Comparison of ENCODE assay signal across 10 cellular contexts in genomic region chr2:45612265-45612664, GRCh38. TPM values are rescaled to one million over a fixed set of nuclear protein-coding genes. Genes with fewer than 3 reads are reported as not detected.
DNase-seq lines count a peak whose midpoint lies in the region; ATAC-seq, FAIRE-seq and TF ChIP-seq lines count a peak whose summit lies in the region.
"Had no signal": no experiment of that assay in that cellular context is flagged by ENCODE, and none has a peak within 500 bp of the region (broad histone marks: within the 10 kb centered on the region; RNA-seq: fewer than 3 reads in every experiment).

No MANE protein-coding gene starts in this region.

- POLR2A ChIA-PET in endothelial cell of umbilical vein (lab: Charles Lee), result no interaction called here
- POLR2A ChIA-PET in WTC11 (lab: Charles Lee), result no interaction called here

- no peak overlapping the region for H3K4ac ChIP-seq in neuronal stem cell (ENCODE audit: low read length)

- no peaks in the 10 kb centered on the region for H3K9me3 Mint-ChIP-seq in WTC11

- H3K9me1 ChIP-seq in endothelial cell of umbilical vein (replicated peaks; ENCODE audit: control insufficient read depth, extremely low read depth, insufficient read depth, low read length), result no peaks in the 10 kb centered on the region

- H4K91ac ChIP-seq in neuronal stem cell (ENCODE audit: low read depth, low read length, poor library complexity), result no peak overlapping the region

- no peak overlapping the region for H2BK15ac ChIP-seq in neuronal stem cell (ENCODE audit: low read length)

- dilution Hi-C loops in endothelial cell of umbilical vein (cut with MboI; ENCODE audit: extremely low pct_ligation_motif_present, low sequenced_read_pairs), result no loop called here

- H3K79me2 ChIP-seq in Loucy (ENCODE audit: insufficient read depth, low read length) (peaks cover 33% of the 10 kb centered on the region), endothelial cell of umbilical vein (ENCODE audit: control insufficient read depth, insufficient read depth, low read length) (peaks cover 22% of the 10 kb centered on the region)

- no peak overlapping the region for H2BK12ac ChIP-seq in neuronal stem cell (ENCODE audit: low read length)

- no peaks in the 10 kb centered on the region for H3K79me1 ChIP-seq in neuronal stem cell (ENCODE audit: low read depth, low read length)

- intact Hi-C loops in endothelial cell of umbilical vein (cut with micrococcal nuclease), result no loop called here
- intact Hi-C loops in adrenal gland (cut with DNase I), result no loop called here
- intact Hi-C loops in dorsolateral prefrontal cortex (cut with DNase I), result no loop called here

- H2AK5ac ChIP-seq in neuronal stem cell (ENCODE audit: low read depth, low read length), result no peak overlapping the region

- H4K8ac ChIP-seq in neuronal stem cell (ENCODE audit: low read depth, low read length), result no peak overlapping the region

- no peaks in the 10 kb centered on the region for H3K9me2 ChIP-seq in Loucy (replicated peaks; ENCODE audit: low read depth, low read length)

- H3K36me3 ChIP-seq in Loucy (ENCODE audit: insufficient read depth, low read length) (no peaks in the 10 kb centered on the region), endothelial cell of umbilical vein (ENCODE audit: control insufficient read depth in 2 of 2, extremely low read depth in 1 of 2, insufficient read depth in 2 of 2, low read length in 2 of 2) (no peaks in the 10 kb centered on the region), neuronal stem cell (replicated peaks in 1 of 2; ENCODE audit: control insufficient read depth in 2 of 2, insufficient read depth in 2 of 2, low read length in 2 of 2) (no peaks in the 10 kb centered on the region), adrenal gland (replicated peaks in 1 of 2) (no peaks in the 10 kb centered on the region)
- H3K36me3 ChIP-seq: MG63 had no signal

- H3K4me2 ChIP-seq in Loucy (ENCODE audit: low read depth, low read length, poor library complexity, severe bottlenecking) (peak overlapping the region; percentile 99), endothelial cell of umbilical vein (ENCODE audit: insufficient read depth, low read length) (peak overlapping the region; percentile 2), neuronal stem cell (ENCODE audit: insufficient read depth, low read length, poor library complexity, severe bottlenecking) (no peak overlapping the region)

- H3K18ac ChIP-seq in neuronal stem cell (ENCODE audit: low read length), result no peak overlapping the region

- H3K9me3 ChIP-seq in Loucy (ENCODE audit: insufficient read depth, low read depth, low read length) (no peaks in the 10 kb centered on the region), endothelial cell of umbilical vein (replicated peaks; ENCODE audit: control insufficient read depth, insufficient read depth, low read length) (no peaks in the 10 kb centered on the region), neuronal stem cell (replicated peaks in 1 of 2; ENCODE audit: control insufficient read depth in 2 of 2, insufficient read depth in 1 of 2, low read depth in 1 of 2, low read length in 2 of 2) (no peaks in the 10 kb centered on the region), adrenal gland (replicated peaks in 1 of 3) (no peaks in the 10 kb centered on the region)
- H3K9me3 ChIP-seq: MG63 had no signal

- no peaks in the 10 kb centered on the region for H3K27me3 ChIP-seq in Loucy (ENCODE audit: insufficient read depth, low read length, poor library complexity, severe bottlenecking)
- H3K27me3 ChIP-seq in endothelial cell of umbilical vein (ENCODE audit: control insufficient read depth in 2 of 2, insufficient read depth in 2 of 2, low read length in 2 of 2), result no peaks in the 10 kb centered on the region
- H3K27me3 ChIP-seq in neuronal stem cell (ENCODE audit: control insufficient read depth in 3 of 3, insufficient read depth in 3 of 3, low read depth in 1 of 3, low read length in 3 of 3), result no peaks in the 10 kb centered on the region
- H3K27me3 ChIP-seq in adrenal gland, result no peaks in the 10 kb centered on the region
- no peaks in the 10 kb centered on the region for H3K27me3 ChIP-seq in dorsolateral prefrontal cortex
- H3K27me3 ChIP-seq: MG63 had no signal

- FAIRE-seq in endothelial cell of umbilical vein (lab: Jason Lieb, UNC), result no peak

- H4K20me1 ChIP-seq in Loucy (ENCODE audit: insufficient read depth, low read length, poor library complexity, severe bottlenecking), result peaks cover 5% of the 10 kb centered on the region
- no peaks in the 10 kb centered on the region for H4K20me1 ChIP-seq in endothelial cell of umbilical vein (replicated peaks; ENCODE audit: control insufficient read depth, extremely low read depth, insufficient read depth, low read length)

- H2BK5ac ChIP-seq in neuronal stem cell (ENCODE audit: low read length), result no peak overlapping the region

- H3K23ac ChIP-seq in neuronal stem cell (ENCODE audit: low read depth, low read length, poor library complexity), result no peak overlapping the region

- H3K27ac ChIP-seq in endothelial cell of umbilical vein (ENCODE audit: insufficient read depth, low read depth, low read length) (peak overlapping the region; percentile 94), neuronal stem cell (replicated peaks; ENCODE audit: low read length) (no peak overlapping the region), adrenal gland (peak overlapping the region in 1 of 5 donors; percentile 91), dorsolateral prefrontal cortex (peak overlapping the region in 2 of 59 donors; percentile 87 to 94)

- H3K4me1 ChIP-seq in Loucy (ENCODE audit: insufficient read depth, low read length, poor library complexity, severe bottlenecking) (peaks cover 32% of the 10 kb centered on the region), endothelial cell of umbilical vein (ENCODE audit: control insufficient read depth, extremely low read depth, insufficient read depth, low read length) (peaks cover 35% of the 10 kb centered on the region), neuronal stem cell (ENCODE audit: control insufficient read depth in 2 of 2, insufficient read depth in 1 of 2, low read depth in 1 of 2, low read length in 2 of 2) (peaks cover 0 to 3% of the 10 kb centered on the region in 2 donors), adrenal gland (replicated peaks in 1 of 2) (peaks cover 9 to 34% of the 10 kb centered on the region in 2 donors)

- no peak overlapping the region for H2AFZ ChIP-seq in Loucy (ENCODE audit: low read length)
- H2AFZ ChIP-seq in endothelial cell of umbilical vein (ENCODE audit: low read depth, low read length), result peak overlapping the region; percentile 82
- peak overlapping the region; percentile 87 for H2AFZ ChIP-seq in neuronal stem cell (ENCODE audit: low read length)

- TF ChIP-seq POLR2A in endothelial cell of umbilical vein (IDR thresholded peaks at IDR 0.05; ENCODE audit: low read depth, low read length) (no peak), adrenal gland (IDR thresholded peaks at IDR 0.05) (no peak)

- H3K27me3 Mint-ChIP-seq in WTC11 (ENCODE audit: low read depth), result no peaks in the 10 kb centered on the region

- no peak overlapping the region for H3K27ac Mint-ChIP-seq in WTC11

- no CpG with 5 or more reads among the region's 2 CpGs for WGBS in neuronal stem cell (ENCODE audit: extremely low coverage in 2 of 2, insufficient read length in 2 of 2, insufficient replicate concordance in 1 of 2), 2 donors
- WGBS in adrenal gland, 4 donors, result 73 to 79% (median 76%) methylated on average over 2 of the region's 2 CpGs

- no peaks in the 10 kb centered on the region for H3K36me3 Mint-ChIP-seq in WTC11

- DNase-seq in EL (peak; percentile 8), endothelial cell of umbilical vein (ENCODE audit: low read depth, low spot score) (peak; percentile 13), neuronal stem cell (ENCODE audit: low spot score) (no peak), adrenal gland (no peak), WTC11 (ENCODE audit: low spot score) (no peak), dorsolateral prefrontal cortex (no peak)
- DNase-seq: dermis blood vessel endothelial cell, MG63 had no signal

- H3K4me1 Mint-ChIP-seq in WTC11, result peaks cover 37% of the 10 kb centered on the region

- CTCF ChIA-PET in endothelial cell of umbilical vein (lab: Charles Lee), result interaction anchor here (1.1 kb wide), 1 partner anchor 27 kb away, joined by 3 read pairs; no protein-coding TSS in a partner anchor
- CTCF ChIA-PET in WTC11 (lab: Charles Lee), result no interaction called here

- no peak overlapping the region for H3K14ac ChIP-seq in neuronal stem cell (ENCODE audit: low read length)

- BruUV-seq in endothelial cell of umbilical vein (replicated peaks; lab: Mats Ljungman, UMichigan), result no TSS peak

- no peaks in the 10 kb centered on the region for H3F3A ChIP-seq in Loucy (ENCODE audit: low read depth)

- H3K4me3 ChIP-seq in Loucy (ENCODE audit: low read length, poor library complexity, severe bottlenecking) (no peak overlapping the region), endothelial cell of umbilical vein (replicated peaks in 1 of 3; ENCODE audit: insufficient read depth in 1 of 3, low read depth in 1 of 3, low read length in 3 of 3) (no peak overlapping the region), neuronal stem cell (ENCODE audit: low read length in 2 of 2) (no peak overlapping the region), adrenal gland (no peak overlapping the region), dorsolateral prefrontal cortex (no peak overlapping the region)

- ATAC-seq in HG03571 (IDR thresholded peaks at IDR 0.05; ENCODE audit: unreplicated experiment), result no peak
- no peak for ATAC-seq in WTC11

- no peak for TF ChIP-seq CTCF in Loucy (conservative IDR thresholded peaks at IDR 0.05; ENCODE audit: low read length)
- no peak for TF ChIP-seq CTCF in endothelial cell of umbilical vein (IDR thresholded peaks at IDR 0.05; ENCODE audit: extremely low read depth in 1 of 2, insufficient read depth in 1 of 2, low read depth in 1 of 2, low read length in 2 of 2)
- no peak for TF ChIP-seq CTCF in adrenal gland (IDR thresholded peaks at IDR 0.05)
- no peak for TF ChIP-seq CTCF in WTC11 (IDR thresholded peaks at IDR 0.05)
- no peak for TF ChIP-seq CTCF in dorsolateral prefrontal cortex (IDR thresholded peaks at IDR 0.05 in 54 of 56, conservative IDR thresholded peaks at IDR 0.05 in 2 of 56; ENCODE audit: low read depth in 1 of 56, partially characterized antibody in 56 of 56)

- no peak overlapping the region for H2BK120ac ChIP-seq in neuronal stem cell (ENCODE audit: low read depth, low read length)

- no peak overlapping the region for H3K4me3 Mint-ChIP-seq in WTC11

- H3K9ac ChIP-seq in Loucy (ENCODE audit: low read depth, low read length, poor library complexity, severe bottlenecking) (no peak overlapping the region), endothelial cell of umbilical vein (replicated peaks; ENCODE audit: extremely low read depth, insufficient read depth, low read length) (no peak overlapping the region), neuronal stem cell (ENCODE audit: low read depth, low read length, poor library complexity) (no peak overlapping the region)

RNA-seq across cellular contexts. Expression of gene SRBD1, which starts 1.2 kb away (rescaled TPM):
- total RNA-seq in endothelial cell of umbilical vein (12.5 and 12.9 TPM in 2 replicates), adrenal gland (10 to 100 TPM in 7 of 8 donors, 1 to 10 TPM in 1; 6.8 to 21.6 (median 13.8) TPM), WTC11 (2021) (19.1 to 23.4 TPM (median 22.8 TPM) in 3 replicates), dorsolateral prefrontal cortex (10 to 100 TPM in 73 of 120 experiments, 1 to 10 TPM in 47; 5.1 to 19.3 (median 10.7) TPM)
- polyA plus RNA-seq in endothelial cell of umbilical vein (2.0 and 3.7 TPM in 2 replicates), adrenal gland (10 to 100 TPM in 1 of 3 donors, 1 to 10 TPM in 2; 2.7 to 18.3 (median 3.0) TPM)
- polyA plus RNA-seq in endothelial cell of umbilical vein (2011; cell fraction: cytosol; rRNA removed), result 4.3 and 5.0 TPM in 2 replicates
- polyA plus RNA-seq in endothelial cell of umbilical vein (2011; cell fraction: nucleus; rRNA removed), result 8.6 and 9.5 TPM in 2 replicates
- polyA plus RNA-seq in endothelial cell of umbilical vein (2012), result 10.8 and 11.9 TPM in 2 replicates
- 15.7 and 18.2 TPM in 2 replicates for polyA minus RNA-seq in endothelial cell of umbilical vein
- 14.0 TPM for polyA minus RNA-seq in endothelial cell of umbilical vein (2011; cell fraction: cytosol; rRNA and poly(A)+ RNA removed)
- 32.2 and 39.4 TPM in 2 replicates for polyA minus RNA-seq in endothelial cell of umbilical vein (2011; cell fraction: nucleus; rRNA and poly(A)+ RNA removed)
- 12.1 TPM for polyA plus RNA-seq in neuronal stem cell (2013, experiment 1 of 2)
- polyA plus RNA-seq in neuronal stem cell (2013, experiment 2 of 2), result 11.7 TPM

RNA-seq across cellular contexts. Expression of gene PRKCE, which starts 39.2 kb away (rescaled TPM):
- 27.9 and 31.9 TPM in 2 replicates for total RNA-seq in endothelial cell of umbilical vein
- 31.5 and 33.9 TPM in 2 replicates for polyA plus RNA-seq in endothelial cell of umbilical vein
- 26.0 and 29.6 TPM in 2 replicates for polyA plus RNA-seq in endothelial cell of umbilical vein (2011; cell fraction: cytosol; rRNA removed)
- polyA plus RNA-seq in endothelial cell of umbilical vein (2011; cell fraction: nucleus; rRNA removed), result 42.5 and 48.6 TPM in 2 replicates
- 32.0 and 35.1 TPM in 2 replicates for polyA plus RNA-seq in endothelial cell of umbilical vein (2012)
- 132 and 140 TPM in 2 replicates for polyA minus RNA-seq in endothelial cell of umbilical vein
- polyA minus RNA-seq in endothelial cell of umbilical vein (2011; cell fraction: cytosol; rRNA and poly(A)+ RNA removed), result 21.7 TPM
- 151 and 175 TPM in 2 replicates for polyA minus RNA-seq in endothelial cell of umbilical vein (2011; cell fraction: nucleus; rRNA and poly(A)+ RNA removed)
- 2.1 TPM for polyA plus RNA-seq in neuronal stem cell (2013, experiment 1 of 2)
- 1.7 TPM for polyA plus RNA-seq in neuronal stem cell (2013, experiment 2 of 2)
- 10 to 100 TPM in 5 of 8 donors, 1 to 10 TPM in 3; 4.4 to 19.2 (median 12.0) TPM for total RNA-seq in adrenal gland
- polyA plus RNA-seq in adrenal gland, result 1 to 10 TPM; 1.9 to 6.7 (median 4.9) TPM
- total RNA-seq in WTC11 (2021), result 3.1 to 5.8 TPM (median 3.8 TPM) in 3 replicates
- total RNA-seq in dorsolateral prefrontal cortex, result 100 to 1,000 TPM in 118 of 120 experiments, 10 to 100 TPM in 2; 75.3 to 231 (median 164) TPM

Comparison
In these comparisons a context has a peak if more than half of its experiments do, and no peak if none do; other contexts are left out.
1. DNase-seq: peak in EL (single experiment) and endothelial cell of umbilical vein (single experiment); none in neuronal stem cell (single experiment), adrenal gland (0 of 7), WTC11 (single experiment) and dorsolateral prefrontal cortex (0 of 10).